Comparison of ENCODE assay signal across 8 cellular contexts in genomic region chr2:28750316-28751101, GRCh38. TPM values are rescaled to one million over a fixed set of nuclear protein-coding genes. Genes with fewer than 3 reads are reported as not detected.
A peak's percentile ranks its signal among the peaks of the same experiment; 100 is the strongest.
DNase-seq lines count a peak whose midpoint lies in the region; ATAC-seq and TF ChIP-seq lines count a peak whose summit lies in the region.

No MANE protein-coding gene starts in this region.

- no peaks in the 10 kb centered on the region for H3K36me3 Mint-ChIP-seq in T-cell

- RAD21 ChIA-PET in HCT116 (lab: Charles Lee; ENCODE audit: low non-redundant PET in 1 of 2, low total read pairs in 2 of 2, uncharacterized antibody in 2 of 2, unreplicated experiment in 2 of 2) = no interaction called here

- H3K27ac ChIP-seq in BLaER1 (peak overlapping the region; percentile 97), HCT116 (ENCODE audit: low read depth, low read length) (peak overlapping the region; percentile 74), cingulate gyrus (ENCODE audit: low read depth, low read length) (peak overlapping the region; percentile 98), lung (ENCODE audit: low read depth in 1 of 2, low read length in 1 of 2) (peak overlapping the region; percentile 98 to 100), stomach (peak overlapping the region; percentile 100)

- H3K4me2 ChIP-seq in BLaER1 (peak overlapping the region; percentile 88), HCT116 (ENCODE audit: low read length) (peak overlapping the region; percentile 89)

- H3K27me3 ChIP-seq in BLaER1 = no peaks in the 10 kb centered on the region
- no peaks in the 10 kb centered on the region for H3K27me3 ChIP-seq in HCT116 (ENCODE audit: insufficient read depth, low read length)
- no peaks in the 10 kb centered on the region for H3K27me3 ChIP-seq in lung (ENCODE audit: control insufficient read depth, insufficient read depth)
- H3K27me3 ChIP-seq in stomach = no peaks in the 10 kb centered on the region

- peaks cover 35% of the 10 kb centered on the region for H4K20me1 ChIP-seq in BLaER1
- peaks cover 3% of the 10 kb centered on the region; the same call in 1 of the 2 replicates for H4K20me1 ChIP-seq in HCT116 (ENCODE audit: insufficient read depth)

- TF ChIP-seq POLR2A in HCT116 (IDR thresholded peaks at IDR 0.05; ENCODE audit: borderline replicate concordance, extremely low read depth, insufficient read depth, insufficient read length) (no peak), stomach (IDR thresholded peaks at IDR 0.05) (no peak)

- ATAC-seq in HCT116 (no peak), T-cell (replicated peaks in 1 of 4) (no peak), lung (ENCODE audit: insufficient read depth, low FRiP score) (no peak), HG03175 (IDR thresholded peaks at IDR 0.05; ENCODE audit: unreplicated experiment) (no peak)

- H3K9ac ChIP-seq in BLaER1 (peak overlapping the region; percentile 99), HCT116 (ENCODE audit: low read length) (peak overlapping the region; percentile 97)

- CTCF ChIA-PET in HCT116 (lab: Charles Lee) (interaction anchor here (2.6 kb wide), 1 partner anchor 155 kb away, joined by 29 read pairs; no protein-coding TSS in a partner anchor), T-cell (lab: Charles Lee) (interaction anchor here (0.5 to 7.0 kb wide), 5 partner anchors 49 to 155 kb away, joined by 3 to 45 read pairs (median 3); no protein-coding TSS in a partner anchor)

- no peak for TF ChIP-seq EP300 in stomach (IDR thresholded peaks at IDR 0.05)

- DNase-seq in HCT116 (ENCODE audit: low read depth, low spot score) (no peak), T-cell (peak in 6 of 34 experiments; percentile 5 to 29 (median 14)), lung (ENCODE audit: low spot score) (no peak), stomach (no peak), mucosa of gallbladder (ENCODE audit: low spot score) (no peak)

- 20% methylated on average over 9 of the region's 9 CpGs for WGBS in lung, 2 donors
- WGBS in stomach, 5 donors = 13 to 15% (median 14%) methylated on average over 9 of the region's 9 CpGs

- no peaks in the 10 kb centered on the region for H3K9me3 ChIP-seq in BLaER1
- H3K9me3 ChIP-seq in HCT116 (ENCODE audit: control insufficient read depth in 1 of 2, insufficient read depth in 1 of 2, low read depth in 1 of 2, low read length in 2 of 2) = no peaks in the 10 kb centered on the region
- H3K9me3 ChIP-seq in lung (ENCODE audit: control insufficient read depth in 2 of 2, insufficient read depth in 1 of 2, low read length in 1 of 2) = no peaks in the 10 kb centered on the region
- no peaks in the 10 kb centered on the region for H3K9me3 ChIP-seq in stomach

- H3K4me3 ChIP-seq in BLaER1 (peak overlapping the region; percentile 96), HCT116 (replicated peaks in 1 of 2; ENCODE audit: low read depth in 1 of 2, low read length in 2 of 2) (peak overlapping the region; percentile 59 to 76), lung (peak overlapping the region; percentile 74), stomach (peak overlapping the region; percentile 82 to 94 (median 89))

- H3K36me3 ChIP-seq in BLaER1 (no peaks in the 10 kb centered on the region), HCT116 (ENCODE audit: control insufficient read depth in 1 of 2, insufficient read depth in 2 of 2, low read length in 2 of 2) (no peaks in the 10 kb centered on the region), lung (ENCODE audit: control insufficient read depth in 2 of 2, insufficient read depth in 2 of 2, low read length in 2 of 2) (no peaks in the 10 kb centered on the region), stomach (no peaks in the 10 kb centered on the region)

- POLR2A ChIA-PET in HCT116 (lab: Charles Lee) = interaction anchor here (1.5 to 2.6 kb wide), 2 partner anchors 21 to 156 kb away, joined by 4 to 11 read pairs; no protein-coding TSS in a partner anchor
- POLR2A ChIA-PET in T-cell (lab: Charles Lee) = interaction anchor here (0.9 to 2.7 kb wide), 4 partner anchors 9 to 156 kb away, joined by 3 to 16 read pairs (median 7); no protein-coding TSS in a partner anchor

- peaks cover 36% of the 10 kb centered on the region for H3K4me1 ChIP-seq in BLaER1
- peaks cover 3 to 19% of the 10 kb centered on the region in 2 experiments; a peak in 2 of 4 replicates for H3K4me1 ChIP-seq in HCT116 (ENCODE audit: control insufficient read depth in 1 of 2, insufficient read depth in 2 of 2, low read length in 2 of 2)
- H3K4me1 ChIP-seq in lung (ENCODE audit: control insufficient read depth in 2 of 2, insufficient read depth in 2 of 2, low read length in 2 of 2) = peaks cover 3 to 15% of the 10 kb centered on the region in 2 donors
- peaks cover 25 to 58% (median 41%) of the 10 kb centered on the region in 4 donors for H3K4me1 ChIP-seq in stomach

- H3K27me3 Mint-ChIP-seq in T-cell = no peaks in the 10 kb centered on the region

- BruUV-seq in HCT116 (replicated peaks; lab: Mats Ljungman, UMichigan) = TSS peak; percentile 94

- H2AFZ ChIP-seq in HCT116 (ENCODE audit: low read depth, low read length, poor library complexity, severe bottlenecking) = no peak overlapping the region

- no peaks in the 10 kb centered on the region for H3K9me3 Mint-ChIP-seq in T-cell

- no peaks in the 10 kb centered on the region for H3K9me2 ChIP-seq in HCT116 (ENCODE audit: insufficient read depth)

- peaks cover 52 to 64% (median 59%) of the 10 kb centered on the region in 3 donors for H3K4me1 Mint-ChIP-seq in T-cell

- no peak for TF ChIP-seq CTCF in HCT116 (IDR thresholded peaks at IDR 0.05 in 2 of 3, conservative IDR thresholded peaks at IDR 0.05 in 1 of 3; ENCODE audit: borderline replicate concordance in 1 of 3, insufficient read depth in 1 of 3, low read depth in 2 of 3, low read length in 2 of 3)
- no peak for TF ChIP-seq CTCF in lung (IDR thresholded peaks at IDR 0.05; ENCODE audit: control extremely low read depth, extremely low read depth)
- peak in 1 of 7 experiments; percentile 27 for TF ChIP-seq CTCF in stomach (IDR thresholded peaks at IDR 0.05)

- TF ChIP-seq RAD21 in HCT116 (IDR thresholded peaks at IDR 0.05; ENCODE audit: low read depth) = 0 out of 2 replicates have a peak, but pooled peaks have one; percentile 6

- intact Hi-C loops in HCT116 (cut with micrococcal nuclease) (loop anchor here (2.0 to 5.0 kb wide), 2 partner anchors 34 to 998 kb away; no protein-coding TSS in a partner anchor), stomach (cut with DNase I; ENCODE audit: low total_unique reads) (no loop called here)

- H3K27ac Mint-ChIP-seq in T-cell = peak overlapping the region; percentile 92 to 97

- H3K79me2 ChIP-seq in HCT116 (ENCODE audit: insufficient read depth, low read length) = peaks cover 37% of the 10 kb centered on the region

- H3K4me3 Mint-ChIP-seq in T-cell = peak overlapping the region; percentile 94 to 97 (median 95)

TF ChIP-seq in HCT116, 20 proteins besides CTCF, POLR2A, EP300 and RAD21:
- TF ChIP-seq SP1 (IDR thresholded peaks at IDR 0.05; ENCODE audit: low read depth) = no peak

RNA-seq across cellular contexts. Expression of gene PPP1CB, which starts 1.1 kb away (rescaled TPM):
- 174 TPM for total RNA-seq in HCT116 (2021; ENCODE audit: unreplicated experiment)
- 51.1 and 53.5 TPM in 2 replicates for polyA plus RNA-seq in HCT116 (2012)
- 100 to 1,000 TPM; 182 to 233 (median 190) TPM for total RNA-seq in T-cell
- 100 to 1,000 TPM; 276 to 309 TPM for total RNA-seq in lung
- 10 to 100 TPM; 85.7 to 86.5 TPM for polyA plus RNA-seq in lung
- total RNA-seq in stomach = 100 to 1,000 TPM; 200 to 458 (median 251) TPM
- 100 to 1,000 TPM in 2 of 3 donors, 10 to 100 TPM in 1; 72.5 to 117 (median 102) TPM for polyA plus RNA-seq in stomach
- 395 TPM for total RNA-seq in mucosa of gallbladder
